Comparison of ENCODE assay signal across 8 cellular contexts in genomic region chr4:143359794-143360193, GRCh38. TPM values are rescaled to one million over a fixed set of nuclear protein-coding genes. Genes with fewer than 3 reads are reported as not detected.
DNase-seq lines count a peak whose midpoint lies in the region; ATAC-seq, FAIRE-seq and TF ChIP-seq lines count a peak whose summit lies in the region.

No MANE protein-coding gene starts in this region.

- intact Hi-C loops in OCI-LY7 (cut with micrococcal nuclease; ENCODE audit: unreplicated experiment): loop anchor here (2.0 to 5.0 kb wide), 4 partner anchors 17 to 172 kb away; no protein-coding TSS in a partner anchor

- H3K27me3 Mint-ChIP-seq in endodermal cell (ENCODE audit: insufficient read depth): no peaks in the 10 kb centered on the region

- no peaks in the 10 kb centered on the region for H3K9me3 Mint-ChIP-seq in endodermal cell

- H3K27ac ChIP-seq in GM23248 (no peak overlapping the region), OCI-LY7 (ENCODE audit: low read depth, low read length, poor library complexity, severe bottlenecking) (peak overlapping the region; percentile 98), endodermal cell (ENCODE audit: low read depth, low read length) (no peak overlapping the region), small intestine (ENCODE audit: low read depth in 1 of 2, low read length in 1 of 2) (peak overlapping the region; percentile 66 to 74), substantia nigra (ENCODE audit: low read depth, low read length, poor library complexity, severe bottlenecking) (no peak overlapping the region)

- H3K4me3 ChIP-seq in GM23248 (0 out of 2 replicates have a peak overlapping the region, but pooled peaks have one; percentile 35), OCI-LY7 (ENCODE audit: low read depth, low read length, poor library complexity, severe bottlenecking) (peak overlapping the region; percentile 61), endodermal cell (ENCODE audit: low read length) (no peak overlapping the region), small intestine (ENCODE audit: low read depth in 1 of 2, low read length in 2 of 2) (no peak overlapping the region)

- H3K9me2 ChIP-seq in GM23248 (ENCODE audit: insufficient read depth): no peaks in the 10 kb centered on the region
- H3K9me2 ChIP-seq in OCI-LY7 (ENCODE audit: insufficient read depth, low read length): no peaks in the 10 kb centered on the region

- POLR2A ChIA-PET in OCI-LY7 (lab: Charles Lee): interaction anchor here (1.0 to 10.2 kb wide), 7 partner anchors 19 to 151 kb away, joined by 3 to 236 read pairs (median 63); partner anchors contain the start of gene GAB1

- no peak for ATAC-seq in HG03354 (IDR thresholded peaks at IDR 0.05; ENCODE audit: poor library complexity, severe bottlenecking, unreplicated experiment)

- H3K4me2 ChIP-seq in GM23248 (ENCODE audit: unreplicated experiment) (no peak overlapping the region), OCI-LY7 (ENCODE audit: low read length) (peak overlapping the region; percentile 88)

- no peak for FAIRE-seq in small intestine (lab: Jason Lieb, UNC)

- H2AFZ ChIP-seq in GM23248 (no peak overlapping the region), OCI-LY7 (ENCODE audit: low read length) (peak overlapping the region; percentile 24; the same call in 1 of the 2 replicates)

- H3K9me3 ChIP-seq in GM23248 (ENCODE audit: low read depth) (no peaks in the 10 kb centered on the region), OCI-LY7 (ENCODE audit: low read length) (no peaks in the 10 kb centered on the region), endodermal cell (ENCODE audit: control insufficient read depth, low read length) (no peaks in the 10 kb centered on the region), small intestine (ENCODE audit: control insufficient read depth, low read depth) (no peaks in the 10 kb centered on the region)

- BruUV-seq in OCI-LY7 (replicated peaks; lab: Mats Ljungman, UMichigan): no TSS peak

- H3F3A ChIP-seq in GM23248 (ENCODE audit: insufficient read depth): peaks cover 19% of the 10 kb centered on the region; the same call in 1 of the 2 replicates

- peaks cover 38% of the 10 kb centered on the region for H3K4me1 ChIP-seq in GM23248 (ENCODE audit: insufficient read depth)
- H3K4me1 ChIP-seq in OCI-LY7 (ENCODE audit: insufficient read depth, low read length, poor library complexity, severe bottlenecking): peaks cover 89% of the 10 kb centered on the region
- peaks cover 3% of the 10 kb centered on the region for H3K4me1 ChIP-seq in endodermal cell (ENCODE audit: control insufficient read depth, insufficient read depth, low read length)
- peaks cover 10 to 26% of the 10 kb centered on the region in 2 donors for H3K4me1 ChIP-seq in small intestine (ENCODE audit: control insufficient read depth in 2 of 2, insufficient read depth in 1 of 2, low read depth in 1 of 2, low read length in 1 of 2)

- in situ Hi-C loops in GM23248 (cut with MboI): no loop called here

- no peak for TF ChIP-seq CTCF in OCI-LY7 (conservative IDR thresholded peaks at IDR 0.05; ENCODE audit: low read length)
- no peak for TF ChIP-seq CTCF in endodermal cell (conservative IDR thresholded peaks at IDR 0.05)

- H3K36me3 ChIP-seq in GM23248 (ENCODE audit: low read depth): no peaks in the 10 kb centered on the region
- no peaks in the 10 kb centered on the region; the same call in 1 of the 2 replicates for H3K36me3 ChIP-seq in OCI-LY7 (ENCODE audit: insufficient read depth, low read length)
- H3K36me3 ChIP-seq in endodermal cell (ENCODE audit: control insufficient read depth, insufficient read depth, low read length): no peaks in the 10 kb centered on the region
- H3K36me3 ChIP-seq in small intestine (ENCODE audit: control insufficient read depth in 2 of 2, insufficient read depth in 2 of 2, low read length in 2 of 2): no peaks in the 10 kb centered on the region

- H4K20me1 ChIP-seq in GM23248 (ENCODE audit: insufficient read depth) (no peaks in the 10 kb centered on the region), OCI-LY7 (ENCODE audit: insufficient read depth, low read length) (no peaks in the 10 kb centered on the region)

- no peak overlapping the region for H3K4me3 Mint-ChIP-seq in endodermal cell

- H3K4me1 Mint-ChIP-seq in endodermal cell: peaks cover 50% of the 10 kb centered on the region

- peaks cover 5% of the 10 kb centered on the region for H3K36me3 Mint-ChIP-seq in endodermal cell (ENCODE audit: low read depth)

- CTCF ChIA-PET in OCI-LY7 (lab: Charles Lee; ENCODE audit: unreplicated experiment): interaction anchor here (2.2 kb wide), 1 partner anchor 16 kb away, joined by 8 read pairs; no protein-coding TSS in a partner anchor

- H3K27ac Mint-ChIP-seq in endodermal cell: peak overlapping the region; percentile 48

- DNase-seq in GM23248 (no peak), OCI-LY7 (ENCODE audit: low spot score) (no peak), endodermal cell (no peak), small intestine (no peak), substantia nigra (lab: John Stamatoyannopoulos, UW) (no peak), NCI-H2029 treated with DMSO at 0.1 percent for 48 hours (lab: John Stamatoyannopoulos, UW) (no peak), NCI-H524 treated with DMSO at 0.1 percent for 48 hours (lab: John Stamatoyannopoulos, UW) (no peak)

- H3K27me3 ChIP-seq in GM23248 (replicated peaks; ENCODE audit: insufficient read depth): no peaks in the 10 kb centered on the region
- no peaks in the 10 kb centered on the region for H3K27me3 ChIP-seq in endodermal cell (ENCODE audit: control insufficient read depth, insufficient read depth, low read length, poor library complexity, severe bottlenecking)
- H3K27me3 ChIP-seq in small intestine (ENCODE audit: control insufficient read depth in 2 of 2, insufficient read depth in 2 of 2, low read length in 2 of 2): no peaks in the 10 kb centered on the region

- WGBS in GM23248 (ENCODE audit: low coverage in 1 of 2, low lambda C conversion rate in 2 of 2, missing lambda C conversion rate in 2 of 2), 2 experiments: 90 to 92% methylated on average over 1 of the region's 1 CpG
- 92% methylated on average over 1 of the region's 1 CpG; no CpG with 5 or more reads in 1 of the 2 experiments for WGBS in endodermal cell (ENCODE audit: insufficient coverage in 1 of 2, insufficient read length in 1 of 2), 2 experiments
- 62 to 83% (median 81%) methylated on average over 1 of the region's 1 CpG for WGBS in small intestine, 3 donors

- H3K9ac ChIP-seq in GM23248: no peak overlapping the region
- H3K9ac ChIP-seq in endodermal cell (ENCODE audit: extremely low read depth, low read length, poor library complexity, severe bottlenecking): no peak overlapping the region

- H3K79me2 ChIP-seq in GM23248 (ENCODE audit: insufficient read depth) (peaks cover 44% of the 10 kb centered on the region), OCI-LY7 (ENCODE audit: insufficient read depth, low read depth, low read length) (peaks cover 89% of the 10 kb centered on the region)

RNA-seq across cellular contexts. Expression of gene GAB1, which starts 23.1 kb away (rescaled TPM):
- total RNA-seq in GM23248 (2014; rRNA removed; shearing (Covaris generic)): 6.3 and 7.1 TPM in 2 replicates
- 1.8 and 2.0 TPM in 2 replicates for polyA plus RNA-seq in GM23248 (2016; fragmentation: Nextera tagmentation; extraction: Ambion mirVana)
- 42.6 and 43.5 TPM in 2 replicates for total RNA-seq in OCI-LY7 (2014; rRNA removed; shearing (Covaris generic))
- total RNA-seq in OCI-LY7 (2022): 99.3 and 106 TPM in 2 replicates
- total RNA-seq in endodermal cell: 10 to 100 TPM; 28.3 to 33.3 TPM
- polyA plus RNA-seq in endodermal cell (2013, experiment 1 of 2): 21.4 TPM
- polyA plus RNA-seq in endodermal cell (2013, experiment 2 of 2): 21.2 TPM
- 1 to 10 TPM; 3.5 to 7.2 (median 6.3) TPM for polyA plus RNA-seq in small intestine

Comparison
In these comparisons a context has a peak if more than half of its experiments do, and no peak if none do; other contexts are left out.
1. H3K27ac ChIP-seq: peak in OCI-LY7 (single experiment) and small intestine (2 of 2); none in GM23248 (single experiment), endodermal cell (single experiment) and substantia nigra (single experiment).
2. H3K4me3 ChIP-seq: peak in GM23248 (single experiment) and OCI-LY7 (single experiment); none in endodermal cell (single experiment) and small intestine (0 of 2).